17 cellular contexts compared by ENCODE assay signal in the genomic region with DNA sequence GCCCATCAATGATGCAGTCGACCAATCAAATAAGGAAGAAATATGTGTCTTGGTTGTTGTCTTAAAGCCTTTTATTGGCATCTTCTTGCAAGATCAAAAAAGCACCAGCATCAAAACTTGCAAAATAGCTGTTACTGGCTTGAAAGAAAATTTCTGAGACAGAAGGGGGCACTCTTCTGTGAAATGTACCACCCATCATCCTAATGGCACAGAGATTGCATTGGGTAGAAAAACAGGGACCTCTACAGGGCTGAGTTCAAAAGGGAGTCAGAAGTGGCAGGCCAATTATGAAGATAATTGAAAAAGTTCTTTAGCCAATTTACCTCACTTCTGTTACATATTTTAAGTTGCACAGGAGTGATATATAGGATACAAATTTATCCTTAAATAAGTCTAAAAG.
DNase-seq lines count a peak whose midpoint lies in the region; ATAC-seq and TF ChIP-seq lines count a peak whose summit lies in the region.
"Had no signal": no experiment of that assay in that cellular context is flagged by ENCODE, and none has a peak within 500 bp of the region (broad histone marks: within the 10 kb centered on the region; RNA-seq: fewer than 3 reads in every experiment).

No MANE protein-coding gene starts in this region.

- H3K4me3 Mint-ChIP-seq in endothelial cell (ENCODE audit: unreplicated experiment): no peak overlapping the region
- H3K4me3 Mint-ChIP-seq: brain had no signal

- TF ChIP-seq CTCF in endothelial cell (IDR thresholded peaks at IDR 0.05; ENCODE audit: unreplicated experiment): no peak

- no peaks in the 10 kb centered on the region for H3K4me1 Mint-ChIP-seq in endothelial cell (ENCODE audit: unreplicated experiment)
- H3K4me1 Mint-ChIP-seq: naive thymus-derived CD4-positive, alpha-beta T cell had no signal

- DNase-seq in D341Med (ENCODE audit: low spot score) (peak; percentile 35), NCI-H526 (lab: John Stamatoyannopoulos, UW) (peak; percentile 14 to 42), endothelial cell (ENCODE audit: low spot score) (peak; percentile 7), AG08396 (ENCODE audit: low spot score) (no peak), DMS153 (lab: John Stamatoyannopoulos, UW) (no peak), NOMO-1 (lab: John Stamatoyannopoulos, UW; ENCODE audit: unreplicated experiment in 2 of 2) (no peak)
- DNase-seq: activated naive CD4-positive, alpha-beta T cell; effector CD8-positive, alpha-beta T cell; left colon; naive thymus-derived CD4-positive, alpha-beta T cell; NCI-H1092 treated with DMSO at 0.1 percent for 48 hours; NCI-H446 treated with DMSO at 0.1 percent for 48 hours; SHP77; stimulated activated CD4-positive, alpha-beta T cell treated with anti-CD3 and anti-CD28 coated beads, Interleukin-2, amount 100 ng/mL, for 48 hours had no signal

- no peak overlapping the region for H3K27ac Mint-ChIP-seq in endothelial cell (ENCODE audit: unreplicated experiment)
- H3K27ac Mint-ChIP-seq: brain; naive thymus-derived CD4-positive, alpha-beta T cell had no signal

- ATAC-seq in GM21529 (IDR thresholded peaks at IDR 0.05; ENCODE audit: unreplicated experiment): peak; percentile 46
- ATAC-seq in HG02852 (IDR thresholded peaks at IDR 0.05; ENCODE audit: unreplicated experiment): no peak
- ATAC-seq: left colon; naive thymus-derived CD4-positive, alpha-beta T cell had no signal

- H3K36me3 Mint-ChIP-seq in endothelial cell (ENCODE audit: low read depth, unreplicated experiment): no peaks in the 10 kb centered on the region
- H3K36me3 Mint-ChIP-seq: brain; naive thymus-derived CD4-positive, alpha-beta T cell had no signal

- no peaks in the 10 kb centered on the region for H3K27me3 Mint-ChIP-seq in endothelial cell (ENCODE audit: unreplicated experiment)
- H3K27me3 Mint-ChIP-seq: brain; naive thymus-derived CD4-positive, alpha-beta T cell had no signal

- H3K9me3 Mint-ChIP-seq in endothelial cell (ENCODE audit: unreplicated experiment): no peaks in the 10 kb centered on the region
- H3K9me3 Mint-ChIP-seq: brain had no signal

Comparison
In these comparisons a context has a peak if more than half of its experiments do, and no peak if none do; other contexts are left out.
1. DNase-seq: peak in D341Med (single experiment), NCI-H526 (2 of 2) and endothelial cell (single experiment); none in AG08396 (single experiment), DMS153 (single experiment) and NOMO-1 (0 of 2).